Comparison of ENCODE assay signal across 24 cellular contexts in the genomic region with DNA sequence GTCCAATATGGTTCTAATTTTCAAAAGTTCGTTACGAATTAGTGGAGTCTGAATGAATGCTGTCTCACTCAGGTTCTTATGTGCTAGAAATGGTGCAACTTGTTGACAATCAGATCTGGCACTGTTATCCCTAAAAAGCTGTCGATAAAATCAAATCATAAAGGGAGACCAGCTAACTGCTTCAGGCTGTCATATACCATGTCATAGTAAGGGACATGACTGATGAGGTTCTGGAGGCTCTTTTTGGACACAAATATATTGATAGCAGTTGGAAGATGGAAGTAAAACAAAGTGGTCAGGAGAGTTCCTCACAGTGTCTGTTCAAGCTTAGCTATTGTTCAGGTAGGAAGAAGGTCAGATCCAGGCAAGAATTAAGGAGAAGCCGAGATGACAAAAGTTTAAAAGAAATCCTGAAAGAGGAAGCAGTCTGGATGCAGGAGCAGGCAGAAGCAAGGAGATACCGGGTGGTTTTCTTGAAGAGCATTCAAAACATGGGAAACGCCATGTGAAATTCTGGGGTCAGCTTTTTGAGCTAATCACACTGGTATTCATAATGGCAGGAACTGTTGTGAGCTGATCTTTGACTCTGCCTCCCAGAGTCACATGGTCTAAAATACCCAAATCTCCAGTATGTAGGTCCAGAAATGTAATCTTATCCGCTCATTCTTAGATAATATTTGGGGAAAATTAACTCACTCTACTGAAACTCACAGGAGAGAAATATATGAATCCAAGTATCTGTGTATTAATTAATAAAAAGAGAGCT. TPM values are rescaled to one million over a fixed set of nuclear protein-coding genes. Genes with fewer than 3 reads are reported as not detected.
"Had no signal": no experiment of that assay in that cellular context is flagged by ENCODE, and none has a peak within 500 bp of the region (broad histone marks: within the 10 kb centered on the region; RNA-seq: fewer than 3 reads in every experiment).

No MANE protein-coding gene starts in this region.

- H3K4me3 Mint-ChIP-seq: activated CD4-positive, alpha-beta T cell treated with anti-CD3 and anti-CD28 coated beads, Interleukin-2, amount 10 ng/mL, durations not matched to agents 7 days and 5 days; activated CD8-positive, alpha-beta T cell treated with anti-CD3 and anti-CD28 coated beads for 36 hours; activated naive CD4-positive, alpha-beta T cell treated with anti-CD3 and anti-CD28 coated beads, Interleukin-2, amount 50 U/mL, for 24 hours; activated naive CD8-positive, alpha-beta T cell treated with anti-CD3 and anti-CD28 coated beads, Interleukin-2, amount 50 U/mL, for 24 hours; activated T-cell treated with anti-CD3 and anti-CD28 coated beads, Interleukin-2, amount 50 U/mL, for 4 hours; activated T-helper 17 cell treated with anti-CD3 and anti-CD28 coated beads, Interleukin-2, amount 50 U/mL, for 72 hours; memory B cell; natural killer cell; T-helper 17 cell had no signal

- H3K9me3 ChIP-seq: left lung, neutrophil, pancreas, prostate gland, spleen, suprapubic skin, tibial artery, upper lobe of right lung had no signal

- H3K27me3 ChIP-seq: left lung, neutrophil, pancreas, spleen, suprapubic skin, tibial artery, upper lobe of right lung had no signal

- H3K36me3 ChIP-seq: left lung, neutrophil, pancreas, prostate gland, spleen, suprapubic skin, tibial artery, upper lobe of right lung had no signal

- H3K27me3 Mint-ChIP-seq: activated naive CD8-positive, alpha-beta T cell treated with anti-CD3 and anti-CD28 coated beads, Interleukin-2, amount 50 U/mL, for 24 hours had no signal

- H3K4me3 ChIP-seq: left lung, pancreas, prostate gland, spleen, suprapubic skin, tibial artery, upper lobe of right lung had no signal

- H3K27ac ChIP-seq: left lung, neutrophil, pancreas, prostate gland, suprapubic skin, tibial artery, upper lobe of right lung had no signal

- H3K4me1 ChIP-seq: prostate gland, suprapubic skin, tibial artery had no signal

- H3K27ac Mint-ChIP-seq: activated CD4-positive, alpha-beta T cell treated with anti-CD3 and anti-CD28 coated beads, Interleukin-2, amount 10 ng/mL, durations not matched to agents 7 days and 5 days; activated CD8-positive, alpha-beta T cell treated with anti-CD3 and anti-CD28 coated beads for 36 hours; activated naive CD4-positive, alpha-beta T cell treated with anti-CD3 and anti-CD28 coated beads, Interleukin-2, amount 50 U/mL, for 24 hours; activated naive CD8-positive, alpha-beta T cell treated with anti-CD3 and anti-CD28 coated beads, Interleukin-2, amount 50 U/mL, for 24 hours; activated T-helper 17 cell treated with anti-CD3 and anti-CD28 coated beads, Interleukin-2, amount 50 U/mL, for 72 hours; memory B cell; natural killer cell; T-helper 17 cell had no signal

- H3K36me3 Mint-ChIP-seq: activated naive CD4-positive, alpha-beta T cell treated with anti-CD3 and anti-CD28 coated beads, Interleukin-2, amount 50 U/mL, for 24 hours; memory B cell; natural killer cell had no signal

- H3K9me3 Mint-ChIP-seq: activated CD4-positive, alpha-beta T cell treated with anti-CD3 and anti-CD28 coated beads, Interleukin-2, amount 10 ng/mL, durations not matched to agents 7 days and 5 days; activated CD8-positive, alpha-beta T cell treated with anti-CD3 and anti-CD28 coated beads for 36 hours; activated naive CD8-positive, alpha-beta T cell treated with anti-CD3 and anti-CD28 coated beads, Interleukin-2, amount 50 U/mL, for 24 hours; activated T-cell treated with anti-CD3 and anti-CD28 coated beads, Interleukin-2, amount 50 U/mL, for 4 hours; activated T-helper 17 cell treated with anti-CD3 and anti-CD28 coated beads, Interleukin-2, amount 50 U/mL, for 72 hours; memory B cell; natural killer cell had no signal

- DNase-seq: activated CD4-positive, alpha-beta T cell treated with anti-CD3 and anti-CD28 coated beads, Interleukin-2, amount 10 ng/mL, durations not matched to agents 7 days and 5 days; activated CD4-positive, CD25-positive, alpha-beta regulatory T cell treated with anti-CD3 and anti-CD28 coated beads, Interleukin-2, amount 50 U/mL, for 72 hours; activated CD8-positive, alpha-beta T cell treated with anti-CD3 and anti-CD28 coated beads for 36 hours; activated gamma-delta T cell treated with Interleukin-2 at 50 U/mL for 16 hours; activated naive CD8-positive, alpha-beta T cell treated with anti-CD3 and anti-CD28 coated beads, Interleukin-2, amount 50 U/mL, for 24 hours; activated T-cell treated with anti-CD3 and anti-CD28 coated beads, Interleukin-2, amount 50 U/mL, for 4 hours; amygdala; caudate nucleus; cortex of kidney; left lung; natural killer cell; pancreas; spleen; stimulated activated naive CD4-positive, alpha-beta T cell; T-helper 17 cell; tibial artery; upper lobe of right lung had no signal

- ATAC-seq: activated CD8-positive, alpha-beta T cell treated with anti-CD3 and anti-CD28 coated beads for 36 hours; activated naive CD8-positive, alpha-beta T cell treated with anti-CD3 and anti-CD28 coated beads, Interleukin-2, amount 50 U/mL, for 24 hours; activated T-cell treated with anti-CD3 and anti-CD28 coated beads, Interleukin-2, amount 50 U/mL, for 4 hours; activated T-helper 17 cell treated with anti-CD3 and anti-CD28 coated beads, Interleukin-2, amount 50 U/mL, for 72 hours; left lung; natural killer cell; pancreas; T-helper 17 cell; upper lobe of right lung had no signal

- FAIRE-seq: islet of Langerhans, pancreas had no signal

- H3K4me1 Mint-ChIP-seq: activated CD4-positive, alpha-beta T cell treated with anti-CD3 and anti-CD28 coated beads, Interleukin-2, amount 10 ng/mL, durations not matched to agents 7 days and 5 days; activated naive CD4-positive, alpha-beta T cell treated with anti-CD3 and anti-CD28 coated beads, Interleukin-2, amount 50 U/mL, for 24 hours; activated naive CD8-positive, alpha-beta T cell treated with anti-CD3 and anti-CD28 coated beads, Interleukin-2, amount 50 U/mL, for 24 hours; activated T-helper 17 cell treated with anti-CD3 and anti-CD28 coated beads, Interleukin-2, amount 50 U/mL, for 72 hours; memory B cell; T-helper 17 cell had no signal

RNA-seq across cellular contexts. Expression of a gene that starts 9.4 kb away (rescaled TPM):
- total RNA-seq: activated CD4-positive, alpha-beta T cell treated with anti-CD3 and anti-CD28 coated beads, Interleukin-2, amount 10 ng/mL, durations not matched to agents 7 days and 5 days; activated CD8-positive, alpha-beta T cell treated with anti-CD3 and anti-CD28 coated beads for 36 hours had no signal
